Comparison of ENCODE assay signal across 13 cellular contexts in genomic region chr20:8932192-8933150, GRCh38.
DNase-seq lines count a peak whose midpoint lies in the region; ATAC-seq and TF ChIP-seq lines count a peak whose summit lies in the region.
"Had no signal": no experiment of that assay in that cellular context is flagged by ENCODE, and none has a peak within 500 bp of the region (broad histone marks: within the 10 kb centered on the region; RNA-seq: fewer than 3 reads in every experiment).

No MANE protein-coding gene starts in this region.

- CTCF ChIA-PET in BJ (lab: Yijun Ruan, JAX) = interaction anchor here (0.6 to 2.0 kb wide), 7 partner anchors 16 to 436 kb away, joined by 3 to 6 read pairs (median 3); no protein-coding TSS in a partner anchor
- CTCF ChIA-PET in PC-3 (lab: Charles Lee) = no interaction called here

- H3K9ac ChIP-seq in PC-3 (ENCODE audit: low read length) = 0 out of 2 replicates have a peak overlapping the region, but pooled peaks have one; percentile 38

- H3K79me2 ChIP-seq in PC-3 (ENCODE audit: low read length) (no peaks in the 10 kb centered on the region), GM23338 (replicated peaks; ENCODE audit: insufficient read depth) (no peaks in the 10 kb centered on the region)

- no TSS peak for BruUV-seq in PC-3 (replicated peaks; lab: Mats Ljungman, UMichigan)

- H3K9me3 Mint-ChIP-seq in T-helper 2 cell treated with Interferon-gamma antibody and Interleukin-4, amounts not matched to agents 5 μg/mL and 100 μg/mL, for 36 hours = no peaks in the 10 kb centered on the region
- H3K9me3 Mint-ChIP-seq in GM23338 = no peaks in the 10 kb centered on the region

- no peak for TF ChIP-seq CTCF in BJ (IDR thresholded peaks at IDR 0.05; ENCODE audit: insufficient read depth, low read depth, low read length)
- no peak for TF ChIP-seq CTCF in PC-3 (conservative IDR thresholded peaks at IDR 0.05; ENCODE audit: low read depth, low read length)
- TF ChIP-seq CTCF in omental fat pad (IDR thresholded peaks at IDR 0.05) = no peak
- no peak for TF ChIP-seq CTCF in esophagus squamous epithelium (IDR thresholded peaks at IDR 0.05)
- no peak for TF ChIP-seq CTCF in GM23338 (conservative IDR thresholded peaks at IDR 0.05; ENCODE audit: low read depth in 2 of 2)
- no peak for TF ChIP-seq CTCF in ovary (IDR thresholded peaks at IDR 0.05)

- no peak overlapping the region for H2AFZ ChIP-seq in PC-3 (ENCODE audit: low read length)
- no peak overlapping the region for H2AFZ ChIP-seq in GM23338

- no peak overlapping the region for H3K27ac Mint-ChIP-seq in T-helper 2 cell treated with Interferon-gamma antibody and Interleukin-4, amounts not matched to agents 5 μg/mL and 100 μg/mL, for 36 hours
- H3K27ac Mint-ChIP-seq in GM23338 = no peak overlapping the region
- H3K27ac Mint-ChIP-seq: activated naive CD4-positive, alpha-beta T cell treated with anti-CD3 and anti-CD28 coated beads for 36 hours had no signal

- H4K20me1 ChIP-seq in PC-3 (ENCODE audit: low read length) (no peaks in the 10 kb centered on the region), GM23338 (replicated peaks; ENCODE audit: insufficient read depth) (no peaks in the 10 kb centered on the region)

- WGBS in esophagus, 2 donors = 43 to 44% methylated on average over 3 of the region's 3 CpGs
- 32 to 49% methylated on average over 3 of the region's 3 CpGs for WGBS in esophagus squamous epithelium, 2 donors
- WGBS in ovary, 3 donors = 43 to 50% (median 48%) methylated on average over 3 of the region's 3 CpGs

- ATAC-seq in PC-3 (peak; percentile 82), omental fat pad (ENCODE audit: low FRiP score) (peak; percentile 32), GM23338 (no peak)
- ATAC-seq: activated CD4-positive, CD25-positive, alpha-beta regulatory T cell treated with anti-CD3 and anti-CD28 coated beads, Interleukin-2, amount 50 U/mL, for 24 hours had no signal

- no peak for TF ChIP-seq POLR2A in esophagus squamous epithelium (IDR thresholded peaks at IDR 0.05)
- TF ChIP-seq POLR2A in ovary (IDR thresholded peaks at IDR 0.05) = no peak

- H3K27ac ChIP-seq in PC-3 (ENCODE audit: low read length) = peak overlapping the region; percentile 77
- peak overlapping the region; percentile 3 to 12 for H3K27ac ChIP-seq in esophagus (ENCODE audit: low read depth in 2 of 2, low read length in 1 of 2)
- H3K27ac ChIP-seq in esophagus squamous epithelium = peak overlapping the region in 2 of 4 donors; percentile 57 to 67
- H3K27ac ChIP-seq in GM23338 (ENCODE audit: low read depth) = no peak overlapping the region
- H3K27ac ChIP-seq in ovary = no peak overlapping the region

- POLR2A ChIA-PET in BJ (lab: Charles Lee) = no interaction called here
- POLR2A ChIA-PET in PC-3 (lab: Charles Lee; ENCODE audit: unreplicated experiment) = no interaction called here

- intact Hi-C loops in PC-3 (cut with micrococcal nuclease) = loop anchor here (1.0 to 10.0 kb wide), 3 partner anchors 72 to 362 kb away; no protein-coding TSS in a partner anchor
- intact Hi-C loops in esophagus squamous epithelium (cut with DNase I) = no loop called here
- intact Hi-C loops in ovary (cut with DNase I) = no loop called here

- H3K9me3 ChIP-seq in PC-3 (ENCODE audit: low read length) = no peaks in the 10 kb centered on the region
- no peaks in the 10 kb centered on the region for H3K9me3 ChIP-seq in esophagus (ENCODE audit: control insufficient read depth in 2 of 2, insufficient read depth in 1 of 2, low read depth in 1 of 2, low read length in 1 of 2)
- H3K9me3 ChIP-seq in esophagus squamous epithelium = no peaks in the 10 kb centered on the region
- no peaks in the 10 kb centered on the region for H3K9me3 ChIP-seq in ovary

- H3K27me3 ChIP-seq in BJ (ENCODE audit: control insufficient read depth, insufficient read depth, low read length) = no peaks in the 10 kb centered on the region
- no peaks in the 10 kb centered on the region for H3K27me3 ChIP-seq in PC-3 (ENCODE audit: low read length)
- H3K27me3 ChIP-seq in esophagus (ENCODE audit: control insufficient read depth in 1 of 2, insufficient read depth in 2 of 2, low read length in 2 of 2) = no peaks in the 10 kb centered on the region
- no peaks in the 10 kb centered on the region for H3K27me3 ChIP-seq in esophagus squamous epithelium
- no peaks in the 10 kb centered on the region for H3K27me3 ChIP-seq in GM23338 (ENCODE audit: insufficient read depth)
- H3K27me3 ChIP-seq in ovary = no peaks in the 10 kb centered on the region

- no peaks in the 10 kb centered on the region for H3K36me3 Mint-ChIP-seq in T-helper 2 cell treated with Interferon-gamma antibody and Interleukin-4, amounts not matched to agents 5 μg/mL and 100 μg/mL, for 36 hours (ENCODE audit: low read depth)
- H3K36me3 Mint-ChIP-seq in GM23338 (ENCODE audit: low read depth) = no peaks in the 10 kb centered on the region

- H3K36me3 ChIP-seq in BJ (ENCODE audit: control insufficient read depth, insufficient read depth, low read length) = no peaks in the 10 kb centered on the region
- no peaks in the 10 kb centered on the region for H3K36me3 ChIP-seq in PC-3 (ENCODE audit: low read depth, low read length)
- no peaks in the 10 kb centered on the region for H3K36me3 ChIP-seq in esophagus (ENCODE audit: control insufficient read depth in 2 of 2, insufficient read depth in 2 of 2, low read length in 1 of 2)
- H3K36me3 ChIP-seq in esophagus squamous epithelium = no peaks in the 10 kb centered on the region
- H3K36me3 ChIP-seq in GM23338 (ENCODE audit: insufficient read depth) = no peaks in the 10 kb centered on the region
- no peaks in the 10 kb centered on the region for H3K36me3 ChIP-seq in ovary

- no peak overlapping the region for H3K4me3 Mint-ChIP-seq in T-helper 2 cell treated with Interferon-gamma antibody and Interleukin-4, amounts not matched to agents 5 μg/mL and 100 μg/mL, for 36 hours
- H3K4me3 Mint-ChIP-seq in GM23338 = no peak overlapping the region
- H3K4me3 Mint-ChIP-seq: activated naive CD4-positive, alpha-beta T cell treated with anti-CD3 and anti-CD28 coated beads for 36 hours had no signal

- H3K4me1 Mint-ChIP-seq in T-helper 2 cell treated with Interferon-gamma antibody and Interleukin-4, amounts not matched to agents 5 μg/mL and 100 μg/mL, for 36 hours (ENCODE audit: low read depth) = no peaks in the 10 kb centered on the region
- peaks cover 7% of the 10 kb centered on the region for H3K4me1 Mint-ChIP-seq in GM23338

- no peak for TF ChIP-seq EP300 in ovary (IDR thresholded peaks at IDR 0.05)

- H3F3A ChIP-seq in PC-3 (ENCODE audit: low read length, unreplicated experiment) (no peaks in the 10 kb centered on the region), GM23338 (replicated peaks; ENCODE audit: low read depth) (no peaks in the 10 kb centered on the region)

- peak overlapping the region; percentile 12 for H3K4me2 ChIP-seq in PC-3 (ENCODE audit: low read length)
- H3K4me2 ChIP-seq in GM23338 = no peak overlapping the region

- H3K4me1 ChIP-seq in PC-3 (ENCODE audit: insufficient read depth, low read length) = peaks cover 26% of the 10 kb centered on the region
- no peaks in the 10 kb centered on the region for H3K4me1 ChIP-seq in esophagus (ENCODE audit: control insufficient read depth in 2 of 2, insufficient read depth in 2 of 2, low read length in 1 of 2)
- H3K4me1 ChIP-seq in esophagus squamous epithelium = peaks cover 0 to 14% (median 4%) of the 10 kb centered on the region in 3 donors
- H3K4me1 ChIP-seq in GM23338 (ENCODE audit: insufficient read depth) = no peaks in the 10 kb centered on the region
- H3K4me1 ChIP-seq in ovary (ENCODE audit: insufficient read depth) = no peaks in the 10 kb centered on the region

- no peaks in the 10 kb centered on the region for H3K27me3 Mint-ChIP-seq in T-helper 2 cell treated with Interferon-gamma antibody and Interleukin-4, amounts not matched to agents 5 μg/mL and 100 μg/mL, for 36 hours (ENCODE audit: low read depth)
- peaks cover 4% of the 10 kb centered on the region for H3K27me3 Mint-ChIP-seq in GM23338 (ENCODE audit: insufficient read depth, low read depth, poor library complexity)

- DNase-seq in BJ (ENCODE audit: low read depth) (peak; percentile 88), PC-3 (peak; percentile 66), omental fat pad (ENCODE audit: low spot score) (no peak), esophagus squamous epithelium (lab: John Stamatoyannopoulos, UW) (no peak), GM23338 (ENCODE audit: low spot score) (no peak), ovary (no peak)
- DNase-seq in T-helper 2 cell treated with Interferon-gamma antibody and Interleukin-4, amounts not matched to agents 5 μg/mL and 100 μg/mL, for 36 hours (ENCODE audit: low spot score) = no peak
- DNase-seq: activated naive CD4-positive, alpha-beta T cell treated with anti-CD3 and anti-CD28 coated beads for 36 hours; DMS153; erythroblast; NCI-H1694 had no signal

- H3K9me2 ChIP-seq in PC-3 (replicated peaks; ENCODE audit: low read length) = no peaks in the 10 kb centered on the region
- H3K9me2 ChIP-seq in GM23338 (ENCODE audit: insufficient read depth) = peaks cover 18% of the 10 kb centered on the region; the same call in 1 of the 2 replicates

- H3K4me3 ChIP-seq in BJ (ENCODE audit: low read depth, low read length) (no peak overlapping the region), PC-3 (ENCODE audit: low read length) (no peak overlapping the region), esophagus (ENCODE audit: low read depth in 1 of 2, low read length in 2 of 2) (no peak overlapping the region), esophagus squamous epithelium (no peak overlapping the region), GM23338 (no peak overlapping the region), ovary (no peak overlapping the region)

TF ChIP-seq in GM23338, 12 proteins besides CTCF, POLR2A, EP300 and RAD21 (continues in another document):
- TF ChIP-seq STAT1 (IDR thresholded peaks at IDR 0.05; ENCODE audit: unreplicated experiment) (no peak), ZNF114 (CRISPR knock-in tag; IDR thresholded peaks at IDR 0.05) (no peak), ETS1 (IDR thresholded peaks at IDR 0.05) (no peak), CREB1 (CRISPR knock-in tag; IDR thresholded peaks at IDR 0.05; ENCODE audit: low read depth) (no peak)

Comparison
In these comparisons a context has a peak if more than half of its experiments do, and no peak if none do; other contexts are left out.
1. DNase-seq: peak in BJ (single experiment) and PC-3 (single experiment); none in omental fat pad (single experiment), T-helper 2 cell treated with Interferon-gamma antibody and Interleukin-4, amounts not matched to agents 5 μg/mL and 100 μg/mL, for 36 hours (single experiment), esophagus squamous epithelium (single experiment), GM23338 (single experiment) and ovary (0 of 5).
2. H3K27ac ChIP-seq: peak in PC-3 (single experiment) and esophagus (2 of 2); none in GM23338 (single experiment) and ovary (0 of 2).